In the genomic region with DNA sequence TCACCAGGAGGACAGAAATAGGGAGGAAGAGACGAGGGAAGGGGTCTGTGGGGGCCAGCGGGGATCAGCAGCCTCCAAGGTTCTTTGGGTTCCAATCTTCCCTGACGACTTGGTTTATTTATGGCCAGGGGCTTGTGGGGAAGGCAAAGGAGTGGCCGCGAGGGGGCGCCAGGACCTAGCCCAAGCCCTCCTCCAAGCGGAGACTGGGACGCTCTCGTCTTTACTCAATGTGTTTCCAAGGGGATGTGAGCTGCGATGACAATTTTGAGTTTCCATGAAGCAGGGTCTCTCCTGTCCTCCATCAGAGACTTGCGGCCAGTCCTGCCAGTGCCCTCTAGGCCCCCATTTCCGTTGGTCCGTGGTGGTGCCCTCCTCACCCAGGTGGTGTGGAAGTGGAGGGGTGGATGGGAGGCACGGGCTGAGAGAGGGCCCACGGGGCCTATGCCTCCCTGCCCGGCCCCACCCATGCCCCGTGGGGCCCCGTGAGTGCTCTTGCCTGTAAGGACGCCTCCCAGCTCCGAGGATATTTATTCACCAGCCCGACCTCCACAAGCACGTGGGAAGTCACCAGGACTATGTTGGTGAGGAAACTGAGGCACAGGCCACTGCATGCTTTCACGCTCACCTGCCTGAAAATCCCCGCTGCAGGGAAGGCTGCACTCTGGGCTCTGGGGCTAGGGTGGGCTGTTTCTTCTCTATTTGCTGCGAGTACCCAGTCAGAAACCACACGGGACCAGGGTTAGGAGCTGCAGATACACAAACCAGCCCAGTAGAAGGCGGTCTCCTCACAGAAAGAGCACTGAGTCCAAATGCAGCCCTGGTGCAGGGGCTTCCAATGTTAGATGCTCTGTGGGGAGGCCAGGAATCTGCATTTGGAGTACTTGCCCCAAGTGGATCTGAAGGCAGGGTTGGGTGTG, we compare ENCODE assay signal across 8 cellular contexts. TPM values are rescaled to one million over a fixed set of nuclear protein-coding genes. Genes with fewer than 3 reads are reported as not detected.
DNase-seq lines count a peak whose midpoint lies in the region; ATAC-seq and TF ChIP-seq lines count a peak whose summit lies in the region.

No MANE protein-coding gene starts in this region.

- no peaks in the 10 kb centered on the region for H3K4me1 ChIP-seq in psoas muscle
- H3K4me1 ChIP-seq in aorta (ENCODE audit: control insufficient read depth in 1 of 2, insufficient read depth in 2 of 2, low read length in 2 of 2): no peaks in the 10 kb centered on the region

- DNase-seq in EH (ENCODE audit: low read depth) (peak; percentile 81), MV-4-11 (lab: John Stamatoyannopoulos, UW) (peak; percentile 46), SK-MEL-5 (ENCODE audit: low read depth, low spot score) (peak; percentile 77), glutamatergic neuron (peak; percentile 94), psoas muscle (peak; percentile 77 to 86), aorta (peak; percentile 80 to 93)
- DNase-seq in activated naive CD4-positive, alpha-beta T cell treated with anti-CD3 and anti-CD28 coated beads for 36 hours: peak; percentile 83

- WGBS in psoas muscle, 3 donors: 22 to 25% (median 23%) methylated on average over 27 of the region's 27 CpGs
- WGBS in aorta, 2 donors: 21 to 23% methylated on average over 27 of the region's 27 CpGs

- CTCF ChIA-PET in activated naive CD4-positive, alpha-beta T cell treated with anti-CD3 and anti-CD28 coated beads for 36 hours (lab: Charles Lee): interaction anchor here (0.5 to 1.8 kb wide), 6 partner anchors 21 to 255 kb away, joined by 3 to 5 read pairs (median 4); no protein-coding TSS in a partner anchor

- no peaks in the 10 kb centered on the region for H3K4me1 Mint-ChIP-seq in activated naive CD4-positive, alpha-beta T cell treated with anti-CD3 and anti-CD28 coated beads for 36 hours (ENCODE audit: low read depth)
- peaks cover 15% of the 10 kb centered on the region for H3K4me1 Mint-ChIP-seq in glutamatergic neuron (ENCODE audit: low read depth, unreplicated experiment)

- peaks cover 9% of the 10 kb centered on the region for H3K27me3 Mint-ChIP-seq in activated naive CD4-positive, alpha-beta T cell treated with anti-CD3 and anti-CD28 coated beads for 36 hours (ENCODE audit: low read depth)
- peaks cover 3% of the 10 kb centered on the region for H3K27me3 Mint-ChIP-seq in glutamatergic neuron (ENCODE audit: unreplicated experiment)

- peaks cover 0 to 49% (median 0%) of the 10 kb centered on the region in 3 donors for H3K27me3 ChIP-seq in psoas muscle (ENCODE audit: insufficient read depth in 3 of 3, low read length in 2 of 3)
- no peaks in the 10 kb centered on the region for H3K27me3 ChIP-seq in aorta (ENCODE audit: control insufficient read depth in 1 of 2, insufficient read depth in 2 of 2, low read length in 1 of 2)

- no peaks in the 10 kb centered on the region for H3K9me3 Mint-ChIP-seq in activated naive CD4-positive, alpha-beta T cell treated with anti-CD3 and anti-CD28 coated beads for 36 hours
- H3K9me3 Mint-ChIP-seq in glutamatergic neuron (ENCODE audit: unreplicated experiment): peaks cover 4% of the 10 kb centered on the region

- in situ Hi-C loops in SK-MEL-5 (cut with HindIII; ENCODE audit: low pct_unique_long_range_greater_than_20kb, low sequenced_read_pairs): no loop called here

- TF ChIP-seq CTCF in glutamatergic neuron (IDR thresholded peaks at IDR 0.05; ENCODE audit: partially characterized antibody, unreplicated experiment) (peak; percentile 88), psoas muscle (IDR thresholded peaks at IDR 0.05) (peak; percentile 84)

- intact Hi-C loops in activated naive CD4-positive, alpha-beta T cell treated with anti-CD3 and anti-CD28 coated beads for 36 hours (cut with micrococcal nuclease): loop anchor here (1.0 kb wide), 2 partner anchors 197 to 269 kb away; no protein-coding TSS in a partner anchor
- intact Hi-C loops in psoas muscle (cut with DNase I): loop anchor here (1.0 to 5.0 kb wide), 4 partner anchors 197 to 269 kb away; no protein-coding TSS in a partner anchor
- intact Hi-C loops in aorta (cut with DNase I): loop anchor here (1.0 to 5.0 kb wide), 3 partner anchors 107 to 269 kb away; no protein-coding TSS in a partner anchor

- H3K36me3 Mint-ChIP-seq in activated naive CD4-positive, alpha-beta T cell treated with anti-CD3 and anti-CD28 coated beads for 36 hours (ENCODE audit: low read depth): no peaks in the 10 kb centered on the region
- peaks cover 15% of the 10 kb centered on the region for H3K36me3 Mint-ChIP-seq in glutamatergic neuron (ENCODE audit: unreplicated experiment)

- ATAC-seq in psoas muscle (peak; percentile 85 to 96 (median 92)), aorta (ENCODE audit: low FRiP score) (peak; percentile 80), HG02885 (IDR thresholded peaks at IDR 0.05; ENCODE audit: poor library complexity, unreplicated experiment) (no peak)

- no peak overlapping the region for H3K4me3 ChIP-seq in psoas muscle
- no peak overlapping the region for H3K4me3 ChIP-seq in aorta (ENCODE audit: low read length in 2 of 2)

- no peak overlapping the region for H3K27ac ChIP-seq in psoas muscle
- no peak overlapping the region for H3K27ac ChIP-seq in aorta (ENCODE audit: low read depth in 1 of 2, low read length in 2 of 2)

- no peaks in the 10 kb centered on the region for H3K9me3 ChIP-seq in psoas muscle
- H3K9me3 ChIP-seq in aorta (ENCODE audit: control insufficient read depth, low read length): peaks cover 4% of the 10 kb centered on the region

- H3K36me3 ChIP-seq in psoas muscle (ENCODE audit: insufficient read depth in 1 of 2, low read depth in 1 of 2) (no peaks in the 10 kb centered on the region), aorta (ENCODE audit: control insufficient read depth in 1 of 2, insufficient read depth in 2 of 2, low read length in 1 of 2) (no peaks in the 10 kb centered on the region)

- no peak overlapping the region for H3K4me3 Mint-ChIP-seq in activated naive CD4-positive, alpha-beta T cell treated with anti-CD3 and anti-CD28 coated beads for 36 hours
- H3K4me3 Mint-ChIP-seq in glutamatergic neuron (ENCODE audit: unreplicated experiment): no peak overlapping the region

- no peak overlapping the region for H3K27ac Mint-ChIP-seq in activated naive CD4-positive, alpha-beta T cell treated with anti-CD3 and anti-CD28 coated beads for 36 hours
- no peak overlapping the region for H3K27ac Mint-ChIP-seq in glutamatergic neuron (ENCODE audit: unreplicated experiment)

RNA-seq across cellular contexts. Expression of a gene that starts 26.5 kb away (rescaled TPM):
- total RNA-seq in SK-MEL-5 (2014; rRNA removed; shearing (Covaris generic)): not detected in 2 replicates
- not detected in 2 replicates for polyA plus RNA-seq in SK-MEL-5 (2015; cell fraction: cytosol; rRNA removed)
- polyA plus RNA-seq in SK-MEL-5 (2015; cell fraction: nucleus; rRNA removed): not detected in 2 replicates
- not detected for total RNA-seq in activated naive CD4-positive, alpha-beta T cell treated with anti-CD3 and anti-CD28 coated beads for 36 hours
- total RNA-seq in glutamatergic neuron (ENCODE audit: unreplicated experiment) (not detected), psoas muscle (not detected), aorta (not detected)
- polyA plus RNA-seq in psoas muscle (not detected), aorta (not detected)
